Comparison of ENCODE assay signal across 7 cellular contexts in the genomic region with DNA sequence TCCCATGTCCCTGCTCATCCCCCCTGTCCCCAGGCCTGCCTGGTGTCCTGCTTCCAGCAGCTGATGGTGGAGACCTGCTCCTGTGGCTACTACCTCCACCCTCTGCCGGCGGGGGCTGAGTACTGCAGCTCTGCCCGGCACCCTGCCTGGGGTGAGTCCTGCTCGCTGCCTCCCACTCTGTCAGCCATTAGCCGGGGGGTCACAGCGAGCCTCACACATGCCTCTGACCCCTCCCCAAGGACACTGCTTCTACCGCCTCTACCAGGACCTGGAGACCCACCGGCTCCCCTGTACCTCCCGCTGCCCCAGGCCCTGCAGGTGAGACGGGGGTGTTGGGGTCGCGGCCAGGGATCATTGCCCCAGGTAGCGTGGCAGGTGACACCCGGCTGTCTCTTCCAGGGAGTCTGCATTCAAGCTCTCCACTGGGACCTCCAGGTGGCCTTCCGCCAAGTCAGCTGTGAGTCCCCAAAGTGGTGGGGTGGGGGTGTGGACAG. TPM values are rescaled to one million over a fixed set of nuclear protein-coding genes. Genes with fewer than 3 reads are reported as not detected.
DNase-seq lines count a peak whose midpoint lies in the region; ATAC-seq, FAIRE-seq and TF ChIP-seq lines count a peak whose summit lies in the region.

No MANE protein-coding gene starts in this region.

- H3K9ac ChIP-seq in endothelial cell of umbilical vein (replicated peaks; ENCODE audit: extremely low read depth, insufficient read depth, low read length) = no peak overlapping the region

- POLR2A ChIA-PET in activated CD4-positive, alpha-beta memory T cell treated with anti-CD3 and anti-CD28 coated beads, Interleukin-2, amount 10 ng/mL, durations not matched to agents 7 days and 5 days (lab: Charles Lee) = interaction anchor here (2.4 kb wide), 1 partner anchor 174 kb away, joined by 11 read pairs; the partner anchor contains the start of gene C1orf159
- POLR2A ChIA-PET in endothelial cell of umbilical vein (lab: Charles Lee) = no interaction called here

- H2AFZ ChIP-seq in endothelial cell of umbilical vein (ENCODE audit: low read depth, low read length) = no peak overlapping the region

- no peak for FAIRE-seq in endothelial cell of umbilical vein (lab: Jason Lieb, UNC)

- no peak for TF ChIP-seq POLR2A in endothelial cell of umbilical vein (IDR thresholded peaks at IDR 0.05; ENCODE audit: low read depth, low read length)

- no peaks in the 10 kb centered on the region for H3K4me1 ChIP-seq in endothelial cell of umbilical vein (ENCODE audit: control insufficient read depth, extremely low read depth, insufficient read depth, low read length)

- no peaks in the 10 kb centered on the region for H3K27me3 Mint-ChIP-seq in activated CD4-positive, alpha-beta memory T cell treated with anti-CD3 and anti-CD28 coated beads, Interleukin-2, amount 10 ng/mL, durations not matched to agents 7 days and 5 days
- H3K27me3 Mint-ChIP-seq in nephron progenitor cell (ENCODE audit: low read depth, poor library complexity) = peaks cover 3% of the 10 kb centered on the region

- dilution Hi-C loops in endothelial cell of umbilical vein (cut with MboI; ENCODE audit: extremely low pct_ligation_motif_present, low sequenced_read_pairs) = no loop called here

- no peaks in the 10 kb centered on the region for H3K36me3 ChIP-seq in endothelial cell of umbilical vein (ENCODE audit: control insufficient read depth in 2 of 2, extremely low read depth in 1 of 2, insufficient read depth in 2 of 2, low read length in 2 of 2)

- H4K20me1 ChIP-seq in endothelial cell of umbilical vein (replicated peaks; ENCODE audit: control insufficient read depth, extremely low read depth, insufficient read depth, low read length) = no peaks in the 10 kb centered on the region

- H3K9me3 Mint-ChIP-seq in activated CD4-positive, alpha-beta memory T cell treated with anti-CD3 and anti-CD28 coated beads, Interleukin-2, amount 10 ng/mL, durations not matched to agents 7 days and 5 days = no peaks in the 10 kb centered on the region
- H3K9me3 Mint-ChIP-seq in nephron progenitor cell = no peaks in the 10 kb centered on the region

- H3K36me3 Mint-ChIP-seq in activated CD4-positive, alpha-beta memory T cell treated with anti-CD3 and anti-CD28 coated beads, Interleukin-2, amount 10 ng/mL, durations not matched to agents 7 days and 5 days (ENCODE audit: low read depth) = peaks cover 4% of the 10 kb centered on the region
- H3K36me3 Mint-ChIP-seq in nephron progenitor cell (ENCODE audit: low read depth) = no peaks in the 10 kb centered on the region

- H3K4me2 ChIP-seq in endothelial cell of umbilical vein (ENCODE audit: insufficient read depth, low read length) = no peak overlapping the region

- H3K4me3 Mint-ChIP-seq in activated CD4-positive, alpha-beta memory T cell treated with anti-CD3 and anti-CD28 coated beads, Interleukin-2, amount 10 ng/mL, durations not matched to agents 7 days and 5 days = no peak overlapping the region
- no peak overlapping the region for H3K4me3 Mint-ChIP-seq in nephron progenitor cell

- H3K9me3 ChIP-seq in endothelial cell of umbilical vein (replicated peaks; ENCODE audit: control insufficient read depth, insufficient read depth, low read length) = no peaks in the 10 kb centered on the region

- no peaks in the 10 kb centered on the region for H3K79me2 ChIP-seq in endothelial cell of umbilical vein (ENCODE audit: control insufficient read depth, insufficient read depth, low read length)

- no peaks in the 10 kb centered on the region for H3K9me1 ChIP-seq in endothelial cell of umbilical vein (replicated peaks; ENCODE audit: control insufficient read depth, extremely low read depth, insufficient read depth, low read length)

- intact Hi-C loops in endothelial cell of umbilical vein (cut with micrococcal nuclease) = loop anchor here (1.0 kb wide), 5 partner anchors 16 to 306 kb away; no protein-coding TSS in a partner anchor

- H3K27ac ChIP-seq in endothelial cell of umbilical vein (ENCODE audit: insufficient read depth, low read depth, low read length) = no peak overlapping the region

- CTCF ChIA-PET in activated CD4-positive, alpha-beta memory T cell treated with anti-CD3 and anti-CD28 coated beads, Interleukin-2, amount 10 ng/mL, durations not matched to agents 7 days and 5 days (lab: Charles Lee) = interaction anchor here (1.0 to 3.2 kb wide), 4 partner anchors 15 to 249 kb away, joined by 3 to 36 read pairs (median 6); no protein-coding TSS in a partner anchor
- CTCF ChIA-PET in endothelial cell of umbilical vein (lab: Charles Lee) = interaction anchor here (0.6 to 5.5 kb wide), 20 partner anchors 11 to 308 kb away, joined by 3 to 286 read pairs (median 6); partner anchors contain the start of genes PERM1, SDF4 and UBE2J2

- peak; percentile 72 for DNase-seq in NCI-H2227 (lab: John Stamatoyannopoulos, UW; ENCODE audit: unreplicated experiment)
- peak; percentile 62 for DNase-seq in activated CD4-positive, alpha-beta memory T cell treated with anti-CD3 and anti-CD28 coated beads, Interleukin-2, amount 10 ng/mL, durations not matched to agents 7 days and 5 days
- DNase-seq in endothelial cell of umbilical vein (ENCODE audit: low read depth, low spot score) = peak; percentile 47
- DNase-seq in nephron progenitor cell = peak; percentile 85
- no peak for DNase-seq in cerebellar nuclear complex (lab: John Stamatoyannopoulos, UW)

- H3K4me1 Mint-ChIP-seq in activated CD4-positive, alpha-beta memory T cell treated with anti-CD3 and anti-CD28 coated beads, Interleukin-2, amount 10 ng/mL, durations not matched to agents 7 days and 5 days = no peaks in the 10 kb centered on the region
- peaks cover 5% of the 10 kb centered on the region for H3K4me1 Mint-ChIP-seq in nephron progenitor cell

- ATAC-seq in HG03520 (IDR thresholded peaks at IDR 0.05; ENCODE audit: unreplicated experiment) = no peak

- H3K4me3 ChIP-seq in GM12875 (ENCODE audit: low read depth, low read length) (no peak overlapping the region), endothelial cell of umbilical vein (replicated peaks in 1 of 3; ENCODE audit: insufficient read depth in 1 of 3, low read depth in 1 of 3, low read length in 3 of 3) (no peak overlapping the region)

- no peaks in the 10 kb centered on the region for H3K27me3 ChIP-seq in endothelial cell of umbilical vein (ENCODE audit: control insufficient read depth in 2 of 2, insufficient read depth in 2 of 2, low read length in 2 of 2)

- BruUV-seq in endothelial cell of umbilical vein (replicated peaks; lab: Mats Ljungman, UMichigan) = no TSS peak

- peak; percentile 55 for TF ChIP-seq CTCF in GM12875 (IDR thresholded peaks at IDR 0.05; ENCODE audit: borderline replicate concordance, insufficient read depth, low read depth, low read length)
- TF ChIP-seq CTCF in endothelial cell of umbilical vein (IDR thresholded peaks at IDR 0.05; ENCODE audit: extremely low read depth in 1 of 2, insufficient read depth in 1 of 2, low read depth in 1 of 2, low read length in 2 of 2) = peak; percentile 43 to 80
- peak; percentile 62 for TF ChIP-seq CTCF in nephron progenitor cell (IDR thresholded peaks at IDR 0.05)

- no peak overlapping the region for H3K27ac Mint-ChIP-seq in activated CD4-positive, alpha-beta memory T cell treated with anti-CD3 and anti-CD28 coated beads, Interleukin-2, amount 10 ng/mL, durations not matched to agents 7 days and 5 days
- H3K27ac Mint-ChIP-seq in nephron progenitor cell = no peak overlapping the region

RNA-seq across cellular contexts. Expression of gene SCNN1D, which starts 10.0 kb away (rescaled TPM):
- 1 to 10 TPM; 3.9 to 4.4 TPM for total RNA-seq in activated CD4-positive, alpha-beta memory T cell treated with anti-CD3 and anti-CD28 coated beads, Interleukin-2, amount 10 ng/mL, durations not matched to agents 7 days and 5 days
- 3.0 and 3.3 TPM in 2 replicates for total RNA-seq in endothelial cell of umbilical vein
- polyA plus RNA-seq in endothelial cell of umbilical vein = 2.3 and 4.0 TPM in 2 replicates
- 0.32 and 0.68 TPM in 2 replicates for polyA plus RNA-seq in endothelial cell of umbilical vein (2011; cell fraction: cytosol; rRNA removed)
- 13.9 and 15.0 TPM in 2 replicates for polyA plus RNA-seq in endothelial cell of umbilical vein (2011; cell fraction: nucleus; rRNA removed)
- polyA plus RNA-seq in endothelial cell of umbilical vein (2012) = 0.75 and 0.86 TPM in 2 replicates
- 0.08 and 2.0 TPM in 2 replicates for polyA minus RNA-seq in endothelial cell of umbilical vein
- not detected for polyA minus RNA-seq in endothelial cell of umbilical vein (2011; cell fraction: cytosol; rRNA and poly(A)+ RNA removed)
- polyA minus RNA-seq in endothelial cell of umbilical vein (2011; cell fraction: nucleus; rRNA and poly(A)+ RNA removed) = 0.63 and 2.4 TPM in 2 replicates

RNA-seq across cellular contexts. Expression of gene UBE2J2, which starts 16.6 kb away (rescaled TPM):
- total RNA-seq in activated CD4-positive, alpha-beta memory T cell treated with anti-CD3 and anti-CD28 coated beads, Interleukin-2, amount 10 ng/mL, durations not matched to agents 7 days and 5 days = 10 to 100 TPM; 62.4 to 63.5 TPM
- 80.7 and 87.2 TPM in 2 replicates for total RNA-seq in endothelial cell of umbilical vein
- polyA plus RNA-seq in endothelial cell of umbilical vein = 50.0 and 60.7 TPM in 2 replicates
- 46.1 and 63.4 TPM in 2 replicates for polyA plus RNA-seq in endothelial cell of umbilical vein (2011; cell fraction: cytosol; rRNA removed)
- 51.6 and 62.4 TPM in 2 replicates for polyA plus RNA-seq in endothelial cell of umbilical vein (2011; cell fraction: nucleus; rRNA removed)
- 48.2 and 50.2 TPM in 2 replicates for polyA plus RNA-seq in endothelial cell of umbilical vein (2012)
- polyA minus RNA-seq in endothelial cell of umbilical vein = 24.5 and 35.1 TPM in 2 replicates
- 25.1 TPM for polyA minus RNA-seq in endothelial cell of umbilical vein (2011; cell fraction: cytosol; rRNA and poly(A)+ RNA removed)
- polyA minus RNA-seq in endothelial cell of umbilical vein (2011; cell fraction: nucleus; rRNA and poly(A)+ RNA removed) = 29.9 and 37.5 TPM in 2 replicates

RNA-seq across cellular contexts. Expression of gene ACAP3, which starts 17.4 kb away (rescaled TPM):
- total RNA-seq in activated CD4-positive, alpha-beta memory T cell treated with anti-CD3 and anti-CD28 coated beads, Interleukin-2, amount 10 ng/mL, durations not matched to agents 7 days and 5 days = 10 to 100 TPM; 64.4 to 72.3 TPM
- total RNA-seq in endothelial cell of umbilical vein = 39.0 and 43.0 TPM in 2 replicates
- 27.8 and 41.3 TPM in 2 replicates for polyA plus RNA-seq in endothelial cell of umbilical vein
- 6.7 and 11.6 TPM in 2 replicates for polyA plus RNA-seq in endothelial cell of umbilical vein (2011; cell fraction: cytosol; rRNA removed)
- polyA plus RNA-seq in endothelial cell of umbilical vein (2011; cell fraction: nucleus; rRNA removed) = 306 and 358 TPM in 2 replicates
- polyA plus RNA-seq in endothelial cell of umbilical vein (2012) = 25.5 and 29.9 TPM in 2 replicates
- 22.8 and 26.4 TPM in 2 replicates for polyA minus RNA-seq in endothelial cell of umbilical vein
- polyA minus RNA-seq in endothelial cell of umbilical vein (2011; cell fraction: cytosol; rRNA and poly(A)+ RNA removed) = 29.8 TPM
- polyA minus RNA-seq in endothelial cell of umbilical vein (2011; cell fraction: nucleus; rRNA and poly(A)+ RNA removed) = 33.4 and 58.9 TPM in 2 replicates

RNA-seq across cellular contexts. Expression of gene PUSL1, which starts 18.1 kb away (rescaled TPM):
- 10 to 100 TPM; 17.9 to 20.0 TPM for total RNA-seq in activated CD4-positive, alpha-beta memory T cell treated with anti-CD3 and anti-CD28 coated beads, Interleukin-2, amount 10 ng/mL, durations not matched to agents 7 days and 5 days
- 16.6 and 18.8 TPM in 2 replicates for total RNA-seq in endothelial cell of umbilical vein
- 27.3 and 45.9 TPM in 2 replicates for polyA plus RNA-seq in endothelial cell of umbilical vein
- 13.4 and 21.1 TPM in 2 replicates for polyA plus RNA-seq in endothelial cell of umbilical vein (2011; cell fraction: cytosol; rRNA removed)
- 13.4 and 13.7 TPM in 2 replicates for polyA plus RNA-seq in endothelial cell of umbilical vein (2011; cell fraction: nucleus; rRNA removed)
- 8.9 and 10.7 TPM in 2 replicates for polyA plus RNA-seq in endothelial cell of umbilical vein (2012)
- 5.5 and 8.0 TPM in 2 replicates for polyA minus RNA-seq in endothelial cell of umbilical vein
- 22.0 TPM for polyA minus RNA-seq in endothelial cell of umbilical vein (2011; cell fraction: cytosol; rRNA and poly(A)+ RNA removed)
- polyA minus RNA-seq in endothelial cell of umbilical vein (2011; cell fraction: nucleus; rRNA and poly(A)+ RNA removed) = 3.8 and 7.8 TPM in 2 replicates

RNA-seq across cellular contexts. Expression of gene INTS11, which starts 34.2 kb away (rescaled TPM):
- 100 to 1,000 TPM; 109 to 111 TPM for total RNA-seq in activated CD4-positive, alpha-beta memory T cell treated with anti-CD3 and anti-CD28 coated beads, Interleukin-2, amount 10 ng/mL, durations not matched to agents 7 days and 5 days
- 127 and 132 TPM in 2 replicates for total RNA-seq in endothelial cell of umbilical vein
- polyA plus RNA-seq in endothelial cell of umbilical vein = 222 and 239 TPM in 2 replicates
- polyA plus RNA-seq in endothelial cell of umbilical vein (2011; cell fraction: cytosol; rRNA removed) = 97.6 and 111 TPM in 2 replicates
- 382 and 418 TPM in 2 replicates for polyA plus RNA-seq in endothelial cell of umbilical vein (2011; cell fraction: nucleus; rRNA removed)
- polyA plus RNA-seq in endothelial cell of umbilical vein (2012) = 80.5 and 91.0 TPM in 2 replicates
- polyA minus RNA-seq in endothelial cell of umbilical vein = 100 and 129 TPM in 2 replicates
- 56.8 TPM for polyA minus RNA-seq in endothelial cell of umbilical vein (2011; cell fraction: cytosol; rRNA and poly(A)+ RNA removed)
- polyA minus RNA-seq in endothelial cell of umbilical vein (2011; cell fraction: nucleus; rRNA and poly(A)+ RNA removed) = 75.0 and 129 TPM in 2 replicates

Comparison
In these comparisons a context has a peak if more than half of its experiments do, and no peak if none do; other contexts are left out.
1. DNase-seq: peak in NCI-H2227 (single experiment), activated CD4-positive, alpha-beta memory T cell treated with anti-CD3 and anti-CD28 coated beads, Interleukin-2, amount 10 ng/mL, durations not matched to agents 7 days and 5 days (single experiment), endothelial cell of umbilical vein (single experiment) and nephron progenitor cell (single experiment); none in cerebellar nuclear complex (0 of 2).
2. Peak in every context shown above with its lines, with median percentiles within 50 percentile points of each other: CTCF ChIP-seq.